ENCODE assay signal across 1 cellular context in genomic region chr3:14847613-14848541, GRCh38.
A peak's percentile ranks its signal among the peaks of the same experiment; 100 is the strongest.
TF ChIP-seq lines count a peak whose summit lies in the region.

No MANE protein-coding gene starts in this region.

TF ChIP-seq in GM23338, 12 proteins besides CTCF, POLR2A, EP300 and RAD21 (continued from another document):
- TF ChIP-seq ETS1 (IDR thresholded peaks at IDR 0.05) (peak; percentile 89), STAT1 (IDR thresholded peaks at IDR 0.05; ENCODE audit: unreplicated experiment) (no peak), POLR2AphosphoS5 (IDR thresholded peaks at IDR 0.05; ENCODE audit: low read depth) (peak; percentile 33; the same call in 1 of the 2 replicates), REST (IDR thresholded peaks at IDR 0.05; ENCODE audit: unreplicated experiment) (no peak), EZH2 (IDR thresholded peaks at IDR 0.05; ENCODE audit: low read depth, unreplicated experiment) (no peak)
TF ChIP-seq in GM23338: peak in this region for 3.
